ENCODE assay signal across 36 cellular contexts in genomic region chr19:15788594-15789270, GRCh38. TPM values are rescaled to one million over a fixed set of nuclear protein-coding genes. Genes with fewer than 3 reads are reported as not detected.
"Had no signal": no experiment of that assay in that cellular context is flagged by ENCODE, and none has a peak within 500 bp of the region (broad histone marks: within the 10 kb centered on the region; RNA-seq: fewer than 3 reads in every experiment).

No MANE protein-coding gene starts in this region.

- DNase-seq: dermis blood vessel endothelial cell; effector memory CD4-positive, alpha-beta T cell; foreskin keratinocyte; heart left ventricle; islet precursor cell; kidney glomerular epithelial cell; left ventricle myocardium superior; lower lobe of right lung; naive B cell; pancreas; retina; right lobe of liver; stimulated activated CD4-positive, alpha-beta T cell treated with anti-CD3 and anti-CD28 coated beads, Interleukin-2, amount 100 ng/mL, for 24 hours; stimulated activated CD4-positive, alpha-beta T cell treated with anti-CD3 and anti-CD28 coated beads, Interleukin-4, amount 100 ng/mL, for 24 hours; stimulated activated naive CD4-positive, alpha-beta T cell treated with Interleukin-2 at 50 U/mL for 16 hours; stomach; thyroid gland had no signal

- H3K9me3 ChIP-seq: esophagus muscularis mucosa, gastroesophageal sphincter, heart left ventricle, lower lobe of right lung, neutrophil, pancreas, right lobe of liver, stomach, thyroid gland had no signal

- H3K27me3 ChIP-seq: foreskin keratinocyte, hepatocyte, pancreas, right lobe of liver, thyroid gland had no signal

- H3K4me3 ChIP-seq: coronary artery, esophagus muscularis mucosa, gastroesophageal sphincter, heart left ventricle, hepatocyte, lower lobe of right lung, pancreas, right lobe of liver, stomach, thyroid gland had no signal

- H3K4me1 ChIP-seq: esophagus muscularis mucosa, foreskin keratinocyte, gastroesophageal sphincter, heart left ventricle, lower lobe of right lung, pancreas, right lobe of liver, stomach, thyroid gland had no signal

- H3K27ac ChIP-seq: coronary artery, esophagus muscularis mucosa, foreskin keratinocyte, gastroesophageal sphincter, heart left ventricle, hepatocyte, lower lobe of right lung, neutrophil, pancreas, right lobe of liver, stomach, thyroid gland had no signal

- H3K36me3 ChIP-seq: esophagus muscularis mucosa, gastroesophageal sphincter, heart left ventricle, lower lobe of right lung, neutrophil, pancreas, right lobe of liver, stomach, thyroid gland had no signal

- ATAC-seq: foreskin keratinocyte; gastroesophageal sphincter; heart left ventricle; left ventricle myocardium superior; lower lobe of right lung; natural killer cell treated with Interleukin-12 subunit alpha and Interleukin-12 subunit beta and Interleukin-15 and Interleukin-18, amount 100 ng/mL, for 72 hours; stimulated activated effector memory CD8-positive, alpha-beta T cell treated with anti-CD3 and anti-CD28 coated beads, Interleukin-12 subunit alpha, Interleukin-12 subunit beta, amount 100 ng/mL, for 72 hours had no signal

RNA-seq across cellular contexts. Expression of gene OR10H5, which starts 1.3 kb away (rescaled TPM):
- total RNA-seq: chondrocyte; dermis blood vessel endothelial cell; endothelial cell of umbilical vein; epithelial cell of proximal tubule; fibroblast of lung; foreskin keratinocyte; gastroesophageal sphincter; heart left ventricle; hepatocyte; left ventricle myocardium superior; lower lobe of right lung; mesenteric fat pad; natural killer cell treated with Interleukin-12 subunit alpha and Interleukin-12 subunit beta and Interleukin-15 and Interleukin-18, amount 100 ng/mL, for 72 hours; neural crest cell; omental fat pad; pancreas; posterior vena cava; pulmonary artery endothelial cell; right lobe of liver; stomach; subcutaneous adipose tissue; temporal lobe; thyroid gland; urinary bladder had no signal

RNA-seq across cellular contexts. Expression of gene OR10H1, which starts 26.7 kb away (rescaled TPM):
- total RNA-seq: chondrocyte, dermis blood vessel endothelial cell, endothelial cell of umbilical vein, epithelial cell of proximal tubule, esophagus muscularis mucosa, fibroblast of lung, foreskin keratinocyte, gastroesophageal sphincter, hepatocyte, left ventricle myocardium superior, lower lobe of right lung, mesenteric fat pad, neural crest cell, omental fat pad, pulmonary artery endothelial cell, right lobe of liver, stomach, subcutaneous adipose tissue, temporal lobe, thyroid gland had no signal

RNA-seq across cellular contexts. Expression of gene OR10H3, which starts 50.9 kb away (rescaled TPM):
- total RNA-seq: chondrocyte; dermis blood vessel endothelial cell; endothelial cell of umbilical vein; epithelial cell of proximal tubule; esophagus muscularis mucosa; fibroblast of lung; foreskin keratinocyte; gastroesophageal sphincter; heart left ventricle; hepatocyte; left ventricle myocardium superior; lower lobe of right lung; mesenteric fat pad; natural killer cell treated with Interleukin-12 subunit alpha and Interleukin-12 subunit beta and Interleukin-15 and Interleukin-18, amount 100 ng/mL, for 72 hours; neural crest cell; omental fat pad; pancreas; posterior vena cava; pulmonary artery endothelial cell; right lobe of liver; stomach; subcutaneous adipose tissue; temporal lobe; thyroid gland; urinary bladder had no signal
